ENCODE assay signal across 8 cellular contexts in genomic region chr9:89318123-89319014, GRCh38. TPM values are rescaled to one million over a fixed set of nuclear protein-coding genes. Genes with fewer than 3 reads are reported as not detected.
DNase-seq lines count a peak whose midpoint lies in the region; ATAC-seq and TF ChIP-seq lines count a peak whose summit lies in the region.

TSS of gene SECISBP2 (plus strand) at chr9:89318500. CDS start at chr9:89318577, 77 bp downstream.

- H3K27me3 ChIP-seq in breast epithelium, result no peaks in the 10 kb centered on the region

- H3K4me3 ChIP-seq in breast epithelium (peak within 1 kb of the TSS; percentile 70 to 85 (median 81)), iPS-18c (ENCODE audit: insufficient read depth, low read depth, low read length) (peak within 1 kb of the TSS; percentile 85), skin epidermis (peak within 1 kb of the TSS; percentile 53 to 78 (median 71))

- H3K27ac ChIP-seq in VCaP (peak within 1 kb of the TSS; percentile 95), breast epithelium (peak within 1 kb of the TSS; percentile 100), skin epidermis (peak within 1 kb of the TSS; percentile 96 to 100 (median 99))

- TF ChIP-seq POLR2A in breast epithelium (IDR thresholded peaks at IDR 0.05), result peak; percentile 97

- intact Hi-C loops in breast epithelium (cut with DNase I; ENCODE audit: low total_unique reads), result no loop called here

- TF ChIP-seq CTCF in VCaP (conservative IDR thresholded peaks at IDR 0.05), result peak; percentile 86
- TF ChIP-seq CTCF in breast epithelium (IDR thresholded peaks at IDR 0.05), result peak; percentile 49 to 65 (median 58)

- ATAC-seq in GM18873 (IDR thresholded peaks at IDR 0.05; ENCODE audit: low FRiP score, unreplicated experiment) (peak; percentile 76), HG03139 (IDR thresholded peaks at IDR 0.05; ENCODE audit: unreplicated experiment) (peak; percentile 84)

- no peaks in the 10 kb centered on the region for H3K4me1 ChIP-seq in breast epithelium

- no peaks in the 10 kb centered on the region for H3K9me3 ChIP-seq in breast epithelium
- H3K9me3 ChIP-seq in iPS-18c (ENCODE audit: control insufficient read depth, insufficient read depth, low read length), result no peaks in the 10 kb centered on the region

- peak; percentile 94 for DNase-seq in AG08395 (ENCODE audit: low spot score)
- peak; percentile 95 for DNase-seq in NCI-H2196 treated with DMSO at 0.1 percent for 48 hours (lab: John Stamatoyannopoulos, UW; ENCODE audit: unreplicated experiment)
- DNase-seq in breast epithelium (ENCODE audit: low spot score in 2 of 2), result peak; percentile 95 to 96

- H3K36me3 ChIP-seq in breast epithelium, result no peaks in the 10 kb centered on the region

RNA-seq across cellular contexts. Expression of gene SECISBP2, which starts in this region (rescaled TPM):
- 10 to 100 TPM; 40.5 to 84.7 (median 76.0) TPM for total RNA-seq in breast epithelium

Comparison
In these comparisons a context has a peak if more than half of its experiments do, and no peak if none do; other contexts are left out.
1. Peak in every context shown above with its lines: DNase-seq, ATAC-seq, H3K4me3 ChIP-seq and H3K27ac ChIP-seq.